1 cellular context compared by ENCODE assay signal in the genomic region with DNA sequence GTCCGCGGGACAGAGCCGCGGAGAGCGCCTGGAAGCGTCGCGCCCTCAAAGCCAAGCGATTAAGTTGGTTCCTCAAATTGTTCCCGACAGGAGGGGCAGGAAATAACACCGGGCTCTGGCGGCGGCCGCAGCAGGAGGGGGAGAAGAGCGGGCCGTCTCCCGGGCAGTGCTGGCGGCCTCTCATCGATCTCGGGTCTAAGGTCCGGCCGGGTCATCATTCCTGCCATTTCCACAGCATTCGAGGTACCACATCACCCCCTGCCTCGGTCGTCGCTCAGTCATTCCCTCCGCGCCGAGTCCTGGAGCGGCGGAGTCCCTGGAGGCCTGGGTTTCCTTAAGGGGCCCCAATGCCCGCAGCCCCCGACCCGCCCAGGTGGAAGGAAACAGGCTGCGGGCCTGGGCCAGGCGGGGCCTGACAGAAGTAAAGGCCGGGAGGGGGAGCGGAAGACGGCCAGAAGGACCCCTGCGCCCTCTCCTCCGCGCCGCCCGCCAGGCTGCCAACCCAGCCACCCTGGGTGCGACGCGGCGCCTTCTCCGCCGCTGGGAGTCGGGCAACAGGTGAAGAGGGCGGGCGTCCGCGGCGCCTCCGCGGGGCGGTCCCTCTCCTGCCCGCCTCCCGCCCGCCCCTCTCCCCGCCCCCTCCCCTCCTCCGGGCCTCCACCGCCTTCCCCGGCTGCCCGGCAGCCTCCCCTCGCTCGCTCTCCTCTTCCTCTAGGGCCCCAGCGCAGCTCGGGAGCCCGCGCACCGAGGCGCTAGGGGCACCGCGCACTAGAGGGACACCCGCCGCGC.
TF ChIP-seq lines count a peak whose summit lies in the region.

A gene with protein sequence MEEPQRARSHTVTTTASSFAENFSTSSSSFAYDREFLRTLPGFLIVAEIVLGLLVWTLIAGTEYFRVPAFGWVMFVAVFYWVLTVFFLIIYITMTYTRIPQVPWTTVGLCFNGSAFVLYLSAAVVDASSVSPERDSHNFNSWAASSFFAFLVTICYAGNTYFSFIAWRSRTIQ (plus strand): TSS at position 654 of the 789 bp plus-strand sequence. CDS start 293 bp downstream, outside the sequence.

TF ChIP-seq in GM12878, 131 proteins besides CTCF, POLR2A, EP300 and RAD21 (continued from another document):
- TF ChIP-seq, protein P1, sequence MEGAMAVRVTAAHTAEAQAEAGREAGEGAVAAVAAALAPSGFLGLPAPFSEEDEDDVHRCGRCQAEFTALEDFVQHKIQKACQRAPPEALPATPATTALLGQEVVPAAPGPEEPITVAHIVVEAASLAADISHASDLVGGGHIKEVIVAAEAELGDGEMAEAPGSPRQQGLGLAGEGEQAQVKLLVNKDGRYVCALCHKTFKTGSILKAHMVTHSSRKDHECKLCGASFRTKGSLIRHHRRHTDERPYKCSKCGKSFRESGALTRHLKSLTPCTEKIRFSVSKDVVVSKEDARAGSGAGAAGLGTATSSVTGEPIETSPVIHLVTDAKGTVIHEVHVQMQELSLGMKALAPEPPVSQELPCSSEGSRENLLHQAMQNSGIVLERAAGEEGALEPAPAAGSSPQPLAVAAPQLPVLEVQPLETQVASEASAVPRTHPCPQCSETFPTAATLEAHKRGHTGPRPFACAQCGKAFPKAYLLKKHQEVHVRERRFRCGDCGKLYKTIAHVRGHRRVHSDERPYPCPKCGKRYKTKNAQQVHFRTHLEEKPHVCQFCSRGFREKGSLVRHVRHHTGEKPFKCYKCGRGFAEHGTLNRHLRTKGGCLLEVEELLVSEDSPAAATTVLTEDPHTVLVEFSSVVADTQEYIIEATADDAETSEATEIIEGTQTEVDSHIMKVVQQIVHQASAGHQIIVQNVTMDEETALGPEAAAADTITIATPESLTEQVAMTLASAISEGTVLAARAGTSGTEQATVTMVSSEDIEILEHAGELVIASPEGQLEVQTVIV (IDR thresholded peaks at IDR 0.05; ENCODE audit: borderline replicate concordance, partially characterized antibody): no peak
TF ChIP-seq in GM12878: peak in this region for 1.
